1 cellular context compared by ENCODE assay signal in the genomic region with DNA sequence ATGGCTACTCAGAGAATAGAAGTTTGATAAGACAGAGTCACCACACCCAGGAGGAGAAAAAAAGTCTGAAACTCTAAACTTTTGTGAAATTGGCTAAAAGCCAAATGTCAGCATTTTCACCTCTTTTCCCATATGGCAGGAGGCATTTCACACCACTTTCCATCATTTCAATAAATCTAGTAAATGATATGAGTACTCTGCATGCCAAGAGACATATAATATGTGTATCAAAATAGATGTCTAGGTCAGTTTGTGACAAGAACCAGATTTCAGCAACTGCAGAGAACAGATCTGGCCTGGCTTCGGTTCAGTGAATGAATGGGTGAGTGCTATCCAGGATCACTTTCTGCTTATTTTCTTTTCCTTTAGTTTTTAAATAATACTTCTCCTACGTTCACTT.
TF ChIP-seq lines count a peak whose summit lies in the region.

No MANE protein-coding gene starts in this region.

TF ChIP-seq in Ishikawa, 13 proteins besides CTCF, POLR2A, EP300 and RAD21 (continued from another document):
- TF ChIP-seq, protein P1, sequence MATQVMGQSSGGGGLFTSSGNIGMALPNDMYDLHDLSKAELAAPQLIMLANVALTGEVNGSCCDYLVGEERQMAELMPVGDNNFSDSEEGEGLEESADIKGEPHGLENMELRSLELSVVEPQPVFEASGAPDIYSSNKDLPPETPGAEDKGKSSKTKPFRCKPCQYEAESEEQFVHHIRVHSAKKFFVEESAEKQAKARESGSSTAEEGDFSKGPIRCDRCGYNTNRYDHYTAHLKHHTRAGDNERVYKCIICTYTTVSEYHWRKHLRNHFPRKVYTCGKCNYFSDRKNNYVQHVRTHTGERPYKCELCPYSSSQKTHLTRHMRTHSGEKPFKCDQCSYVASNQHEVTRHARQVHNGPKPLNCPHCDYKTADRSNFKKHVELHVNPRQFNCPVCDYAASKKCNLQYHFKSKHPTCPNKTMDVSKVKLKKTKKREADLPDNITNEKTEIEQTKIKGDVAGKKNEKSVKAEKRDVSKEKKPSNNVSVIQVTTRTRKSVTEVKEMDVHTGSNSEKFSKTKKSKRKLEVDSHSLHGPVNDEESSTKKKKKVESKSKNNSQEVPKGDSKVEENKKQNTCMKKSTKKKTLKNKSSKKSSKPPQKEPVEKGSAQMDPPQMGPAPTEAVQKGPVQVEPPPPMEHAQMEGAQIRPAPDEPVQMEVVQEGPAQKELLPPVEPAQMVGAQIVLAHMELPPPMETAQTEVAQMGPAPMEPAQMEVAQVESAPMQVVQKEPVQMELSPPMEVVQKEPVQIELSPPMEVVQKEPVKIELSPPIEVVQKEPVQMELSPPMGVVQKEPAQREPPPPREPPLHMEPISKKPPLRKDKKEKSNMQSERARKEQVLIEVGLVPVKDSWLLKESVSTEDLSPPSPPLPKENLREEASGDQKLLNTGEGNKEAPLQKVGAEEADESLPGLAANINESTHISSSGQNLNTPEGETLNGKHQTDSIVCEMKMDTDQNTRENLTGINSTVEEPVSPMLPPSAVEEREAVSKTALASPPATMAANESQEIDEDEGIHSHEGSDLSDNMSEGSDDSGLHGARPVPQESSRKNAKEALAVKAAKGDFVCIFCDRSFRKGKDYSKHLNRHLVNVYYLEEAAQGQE (IDR thresholded peaks at IDR 0.05; ENCODE audit: low read depth): no peak
